1 cellular context compared by ENCODE assay signal in the genomic region with DNA sequence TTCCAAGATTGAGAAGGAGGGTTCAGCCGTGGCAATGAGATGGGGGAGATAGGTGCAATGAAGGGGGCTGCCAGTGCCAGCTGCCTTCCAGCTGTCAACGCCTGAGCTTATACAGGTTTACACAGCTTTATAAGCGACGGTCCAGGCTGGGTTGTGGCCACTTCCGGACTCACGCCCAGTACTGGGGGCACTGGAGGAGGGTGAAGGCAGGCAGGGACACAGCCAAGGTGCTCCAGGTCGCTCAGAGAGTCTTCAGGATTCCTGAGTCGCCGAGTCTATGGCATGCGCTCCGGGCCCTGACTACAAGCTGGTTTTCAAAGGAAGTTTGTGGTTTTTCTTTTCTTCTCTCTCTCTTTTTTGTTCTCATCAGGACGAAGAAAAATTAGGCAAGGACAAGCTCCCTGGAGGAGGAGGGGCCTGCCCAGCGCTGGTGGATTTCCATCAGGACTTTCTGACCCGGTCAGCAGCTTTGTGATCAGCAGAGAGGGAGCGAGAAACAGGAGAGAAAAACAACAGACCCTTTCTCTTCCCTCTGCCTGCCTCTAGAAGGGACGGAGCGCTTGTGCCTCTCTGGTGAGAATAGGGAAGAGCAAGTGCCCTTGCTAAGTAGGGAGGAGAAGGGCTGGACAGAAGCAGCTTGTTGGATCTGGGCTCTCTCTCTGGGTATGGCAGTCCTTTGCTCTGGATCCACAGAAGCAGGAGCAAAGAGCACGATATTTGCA.
TF ChIP-seq lines count a peak whose summit lies in the region.

Gene MINDY1 (minus strand): TSS at position 572 of the 722 bp plus-strand sequence. CDS start 4,285 bp downstream, outside the sequence.

TF ChIP-seq in SK-N-SH, 30 proteins besides CTCF, POLR2A, EP300 and RAD21 (continued from another document):
- TF ChIP-seq IRF3 (IDR thresholded peaks at IDR 0.05; ENCODE audit: low read depth, low read length) (no peak), RFX5 (IDR thresholded peaks at IDR 0.05; ENCODE audit: low read length) (no peak), ELF1 (IDR thresholded peaks at IDR 0.05) (peak; percentile 40), FOSL2 (IDR thresholded peaks at IDR 0.05; ENCODE audit: borderline replicate concordance, low read depth) (no peak), MAX (IDR thresholded peaks at IDR 0.05; ENCODE audit: low read depth) (peak; percentile 52; the same call in 1 of the 2 replicates), YY1 (IDR thresholded peaks at IDR 0.05; ENCODE audit: low read depth) (no peak), MEF2A (IDR thresholded peaks at IDR 0.05; ENCODE audit: borderline replicate concordance, low read depth) (no peak), FOXM1 (IDR thresholded peaks at IDR 0.05; ENCODE audit: low read depth) (no peak), FOXJ3 (CRISPR knock-in tag; IDR thresholded peaks at IDR 0.05) (no peak), TAF1 (IDR thresholded peaks at IDR 0.05; ENCODE audit: borderline replicate concordance, low read depth, low read length) (no peak; the same call in 1 of the 2 replicates), RCOR1 (IDR thresholded peaks at IDR 0.05; ENCODE audit: low read length) (0 out of 2 replicates have a peak, but pooled peaks have one; percentile 52)
- TF ChIP-seq, protein P1, sequence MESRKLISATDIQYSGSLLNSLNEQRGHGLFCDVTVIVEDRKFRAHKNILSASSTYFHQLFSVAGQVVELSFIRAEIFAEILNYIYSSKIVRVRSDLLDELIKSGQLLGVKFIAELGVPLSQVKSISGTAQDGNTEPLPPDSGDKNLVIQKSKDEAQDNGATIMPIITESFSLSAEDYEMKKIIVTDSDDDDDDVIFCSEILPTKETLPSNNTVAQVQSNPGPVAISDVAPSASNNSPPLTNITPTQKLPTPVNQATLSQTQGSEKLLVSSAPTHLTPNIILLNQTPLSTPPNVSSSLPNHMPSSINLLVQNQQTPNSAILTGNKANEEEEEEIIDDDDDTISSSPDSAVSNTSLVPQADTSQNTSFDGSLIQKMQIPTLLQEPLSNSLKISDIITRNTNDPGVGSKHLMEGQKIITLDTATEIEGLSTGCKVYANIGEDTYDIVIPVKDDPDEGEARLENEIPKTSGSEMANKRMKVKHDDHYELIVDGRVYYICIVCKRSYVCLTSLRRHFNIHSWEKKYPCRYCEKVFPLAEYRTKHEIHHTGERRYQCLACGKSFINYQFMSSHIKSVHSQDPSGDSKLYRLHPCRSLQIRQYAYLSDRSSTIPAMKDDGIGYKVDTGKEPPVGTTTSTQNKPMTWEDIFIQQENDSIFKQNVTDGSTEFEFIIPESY (IDR thresholded peaks at IDR 0.05; ENCODE audit: borderline replicate concordance, low read depth): no peak
